1 cellular context compared by ENCODE assay signal in genomic region chr20:45405566-45406259, GRCh38.
A peak's percentile ranks its signal among the peaks of the same experiment; 100 is the strongest.
TF ChIP-seq lines count a peak whose summit lies in the region.

No MANE protein-coding gene starts in this region.

TF ChIP-seq in HepG2, 621 proteins besides CTCF, POLR2A, EP300 and RAD21 (continued from another document and continues in another):
- TF ChIP-seq ZBTB34 (CRISPR knock-in tag; IDR thresholded peaks at IDR 0.05) (no peak), ZBTB42 (CRISPR knock-in tag; IDR thresholded peaks at IDR 0.05) (peak; percentile 19; the same call in 1 of the 2 replicates), PAXIP1 (CRISPR knock-in tag; conservative IDR thresholded peaks at IDR 0.05) (no peak), WIZ (CRISPR knock-in tag; IDR thresholded peaks at IDR 0.05) (no peak), FOSL1 (CRISPR knock-in tag; IDR thresholded peaks at IDR 0.05; ENCODE audit: borderline replicate concordance) (no peak), TBP (CRISPR knock-in tag; IDR thresholded peaks at IDR 0.05) (0 out of 2 replicates have a peak, but pooled peaks have one; percentile 37), POLR2G (IDR thresholded peaks at IDR 0.05; ENCODE audit: low read depth, low read length) (no peak), MZF1 (CRISPR knock-in tag; IDR thresholded peaks at IDR 0.05; ENCODE audit: borderline replicate concordance) (no peak), ZNF3 (CRISPR knock-in tag; IDR thresholded peaks at IDR 0.05) (no peak), U2AF1 (optimal IDR thresholded peaks at IDR 0.05; ENCODE audit: low read depth, low read length) (peak; percentile 38), ZNF335 (CRISPR knock-in tag; IDR thresholded peaks at IDR 0.05) (no peak), ZNF782 (CRISPR knock-in tag; IDR thresholded peaks at IDR 0.05; ENCODE audit: borderline replicate concordance) (peak; percentile 3; the same call in 1 of the 2 replicates), GABPB1 (CRISPR knock-in tag; IDR thresholded peaks at IDR 0.05) (no peak), SMAD1 (CRISPR knock-in tag; IDR thresholded peaks at IDR 0.05; ENCODE audit: borderline replicate concordance, low read depth) (no peak), HMGXB4 (CRISPR knock-in tag; IDR thresholded peaks at IDR 0.05; ENCODE audit: borderline replicate concordance in 1 of 2, low read depth in 1 of 2) (peak in 1 of 2 experiments; percentile 52; a peak in 1 of 4 replicates), MED13 (CRISPR knock-in tag; IDR thresholded peaks at IDR 0.05) (no peak), TEAD3 (CRISPR knock-in tag; optimal IDR thresholded peaks at IDR 0.05; ENCODE audit: borderline replicate concordance) (peak; percentile 31), IKZF4 (CRISPR knock-in tag; IDR thresholded peaks at IDR 0.05; ENCODE audit: borderline replicate concordance, low read depth, not compliant biosample characterization) (no peak), GFI1 (CRISPR knock-in tag; IDR thresholded peaks at IDR 0.05; ENCODE audit: borderline replicate concordance) (0 out of 2 replicates have a peak, but pooled peaks have one; percentile 13), AHR (CRISPR knock-in tag; IDR thresholded peaks at IDR 0.05) (no peak; the same call in 1 of the 2 replicates), REPIN1 (CRISPR knock-in tag; IDR thresholded peaks at IDR 0.05; ENCODE audit: borderline replicate concordance, low read depth) (peak; percentile 29; the same call in 1 of the 2 replicates), ZSCAN20 (CRISPR knock-in tag; IDR thresholded peaks at IDR 0.05; ENCODE audit: borderline replicate concordance) (no peak), TRAFD1 (CRISPR knock-in tag; IDR thresholded peaks at IDR 0.05; ENCODE audit: borderline replicate concordance) (no peak), RFX5 (IDR thresholded peaks at IDR 0.05; ENCODE audit: low read depth, low read length) (no peak), ZNF260 (CRISPR knock-in tag; IDR thresholded peaks at IDR 0.05; ENCODE audit: borderline replicate concordance, low read depth) (no peak), MIER2 (CRISPR knock-in tag; IDR thresholded peaks at IDR 0.05) (no peak), ZNF460 (CRISPR knock-in tag; IDR thresholded peaks at IDR 0.05; ENCODE audit: borderline replicate concordance) (no peak), ZNF75D (CRISPR knock-in tag; IDR thresholded peaks at IDR 0.05; ENCODE audit: borderline replicate concordance) (no peak), ZNF709 (CRISPR knock-in tag; IDR thresholded peaks at IDR 0.05) (no peak), ZNF512 (CRISPR knock-in tag; IDR thresholded peaks at IDR 0.05) (0 out of 2 replicates have a peak, but pooled peaks have one; percentile 17), KDM5B (CRISPR knock-in tag; IDR thresholded peaks at IDR 0.05; ENCODE audit: borderline replicate concordance) (peak; percentile 65; the same call in 1 of the 2 replicates), NFYC (CRISPR knock-in tag; IDR thresholded peaks at IDR 0.05) (no peak), HNRNPUL1 (IDR thresholded peaks at IDR 0.05; ENCODE audit: low read depth, low read length) (no peak), FOXO1 (CRISPR knock-in tag; IDR thresholded peaks at IDR 0.05) (no peak), ZC3H4 (CRISPR knock-in tag; IDR thresholded peaks at IDR 0.05; ENCODE audit: borderline replicate concordance) (no peak), ZFP36L1 (CRISPR knock-in tag; IDR thresholded peaks at IDR 0.05) (no peak), ZNF224 (CRISPR knock-in tag; IDR thresholded peaks at IDR 0.05) (no peak), CENPBD1 (CRISPR knock-in tag; IDR thresholded peaks at IDR 0.05; ENCODE audit: borderline replicate concordance, low read depth) (no peak), ZFP36 (IDR thresholded peaks at IDR 0.05; ENCODE audit: borderline replicate concordance, low read depth, low read length, partially characterized antibody) (no peak), ZNF501 (CRISPR knock-in tag; IDR thresholded peaks at IDR 0.05) (peak; percentile 23; the same call in 1 of the 2 replicates), ZNF546 (CRISPR knock-in tag; conservative IDR thresholded peaks at IDR 0.05) (no peak; the same call in 1 of the 2 replicates), HOXA5 (CRISPR knock-in tag; IDR thresholded peaks at IDR 0.05) (0 out of 2 replicates have a peak, but pooled peaks have one; percentile 69), RERE (CRISPR knock-in tag; IDR thresholded peaks at IDR 0.05; ENCODE audit: low read depth) (no peak), NCOA5 (CRISPR knock-in tag; IDR thresholded peaks at IDR 0.05) (no peak), IRF9 (CRISPR knock-in tag; IDR thresholded peaks at IDR 0.05; ENCODE audit: borderline replicate concordance) (no peak; the same call in 1 of the 2 replicates), NFE2 (CRISPR knock-in tag; IDR thresholded peaks at IDR 0.05) (no peak), PHB2 (IDR thresholded peaks at IDR 0.05; ENCODE audit: partially characterized antibody) (no peak), MTERF4 (CRISPR knock-in tag; IDR thresholded peaks at IDR 0.05) (0 out of 2 replicates have a peak, but pooled peaks have one; percentile 63), HMG20B (CRISPR knock-in tag; conservative IDR thresholded peaks at IDR 0.05) (no peak), ELF3 (CRISPR knock-in tag; IDR thresholded peaks at IDR 0.05) (no peak)
